ENCODE assay signal across 1 cellular context in genomic region chr3:45026957-45027356, GRCh38.
TF ChIP-seq lines count a peak whose summit lies in the region.

No MANE protein-coding gene starts in this region.

TF ChIP-seq in GM23338, 12 proteins besides CTCF, POLR2A, EP300 and RAD21 (continued from another document):
- TF ChIP-seq ZNF462 (CRISPR knock-in tag; IDR thresholded peaks at IDR 0.05) (no peak), ETS1 (IDR thresholded peaks at IDR 0.05) (no peak), ZNF331 (CRISPR knock-in tag; IDR thresholded peaks at IDR 0.05; ENCODE audit: low read depth) (no peak), CREB1 (CRISPR knock-in tag; IDR thresholded peaks at IDR 0.05; ENCODE audit: low read depth) (no peak)
